31 cellular contexts compared by ENCODE assay signal in the genomic region with DNA sequence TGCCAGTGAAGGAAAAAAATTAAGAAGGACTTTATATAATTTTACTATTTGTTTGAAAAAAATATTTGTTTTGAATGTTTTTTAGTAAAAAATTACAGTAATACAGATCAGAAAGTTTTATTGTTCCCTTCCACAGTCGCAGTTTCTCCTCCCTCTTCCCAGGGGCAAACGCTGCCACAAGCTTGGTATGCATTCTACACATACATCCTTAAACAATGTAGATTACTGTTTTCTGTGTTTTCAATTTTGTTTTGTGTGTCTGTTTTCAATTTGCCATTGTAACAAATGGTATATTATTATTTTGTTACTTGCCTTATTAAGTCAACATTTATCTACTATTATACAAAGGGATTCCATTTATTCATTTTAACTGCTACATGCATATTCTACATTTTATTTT.
"Had no signal": no experiment of that assay in that cellular context is flagged by ENCODE, and none has a peak within 500 bp of the region (broad histone marks: within the 10 kb centered on the region; RNA-seq: fewer than 3 reads in every experiment).

No MANE protein-coding gene starts in this region.

- H3K9ac ChIP-seq: neural progenitor cell, parathyroid adenoma had no signal

- ATAC-seq: natural killer cell; psoas muscle; right cardiac atrium; right lobe of liver; stimulated activated memory B cell treated with anti-CD40 and anti-IgM and Interleukin-4, amounts not matched to agents 10 μg/mL and 1 μg/mL and 100 μg/mL, for 72 hours; stimulated activated naive CD8-positive, alpha-beta T cell treated with anti-CD3 and anti-CD28 coated beads, Interleukin-15, amount 100 ng/mL, for 72 hours; stimulated activated naive CD8-positive, alpha-beta T cell treated with anti-CD3 and anti-CD28 coated beads, Interleukin-15, Interleukin-2, amounts not matched to agents 100 U/mL and 50 U/mL, for 24 hours; upper lobe of right lung had no signal

- H3K36me3 Mint-ChIP-seq: natural killer cell; neural progenitor cell; stimulated activated memory B cell treated with anti-CD40 and anti-IgM and Interleukin-4, amounts not matched to agents 10 μg/mL and 1 μg/mL and 100 μg/mL, for 72 hours; type B pancreatic cell had no signal

- H3K9me3 Mint-ChIP-seq: nephron; neural progenitor cell; stimulated activated memory B cell treated with anti-CD40 and anti-IgM and Interleukin-4, amounts not matched to agents 10 μg/mL and 1 μg/mL and 100 μg/mL, for 72 hours; stimulated activated naive CD8-positive, alpha-beta T cell treated with anti-CD3 and anti-CD28 coated beads, Interleukin-15, amount 100 ng/mL, for 72 hours had no signal

- H3K9me3 ChIP-seq: psoas muscle, right lobe of liver, sigmoid colon, spleen, suprapubic skin, testis, tibial artery, transverse colon, upper lobe of right lung, uterus had no signal

- H3K27ac Mint-ChIP-seq: natural killer cell; nephron; neural progenitor cell; progenitor cell of endocrine pancreas; stimulated activated memory B cell treated with anti-CD40 and anti-IgM and Interleukin-4, amounts not matched to agents 10 μg/mL and 1 μg/mL and 100 μg/mL, for 72 hours; stimulated activated naive CD8-positive, alpha-beta T cell treated with anti-CD3 and anti-CD28 coated beads, Interleukin-15, amount 100 ng/mL, for 72 hours; type B pancreatic cell had no signal

- H3K4me2 ChIP-seq: neural progenitor cell, smooth muscle cell had no signal

- H3K79me2 ChIP-seq: parathyroid adenoma had no signal

- DNase-seq: natural killer cell; occipital lobe; ovary; posterior cingulate gyrus; psoas muscle; right cardiac atrium; right lobe of liver; sigmoid colon; spleen; stimulated activated CD4-positive, alpha-beta T cell treated with anti-CD3 and anti-CD28 coated beads, Interleukin-12 subunit alpha, Interleukin-12 subunit beta, amount 100 ng/mL, for 4 hours; stimulated activated CD4-positive, alpha-beta T cell treated with anti-CD3 and anti-CD28 coated beads, Interleukin-1b, Interleukin-23, amount 100 ng/mL, for 48 hours; stimulated activated CD4-positive, alpha-beta T cell treated with anti-CD3 and anti-CD28 coated beads, Interleukin-4, amount 100 ng/mL, for 1 hour; stimulated activated CD4-positive, alpha-beta T cell treated with anti-CD3 and anti-CD28 coated beads, Interleukin-4, amount 100 ng/mL, for 4 hours; stimulated activated CD8-positive, alpha-beta memory T cell treated with anti-CD3 and anti-CD28 coated beads, Interleukin-4, amount 100 ng/mL, for 48 hours; stimulated activated naive CD4-positive, alpha-beta T cell; stimulated activated naive CD8-positive, alpha-beta T cell treated with anti-CD3 and anti-CD28 coated beads, Interleukin-15, amount 100 ng/mL, for 72 hours; stimulated activated naive CD8-positive, alpha-beta T cell treated with anti-CD3 and anti-CD28 coated beads, Interleukin-15, Interleukin-2, amounts not matched to agents 100 U/mL and 50 U/mL, for 24 hours; substantia nigra; testis; tibial artery; transverse colon; upper lobe of right lung; uterus had no signal

- H3K4me1 Mint-ChIP-seq: nephron, neural progenitor cell had no signal

- H3K27me3 ChIP-seq: neural progenitor cell, ovary, right lobe of liver, sigmoid colon, spleen, suprapubic skin, testis, tibial artery, transverse colon, upper lobe of right lung, uterus had no signal

- H3K4me1 ChIP-seq: neural progenitor cell, parathyroid adenoma, psoas muscle, right lobe of liver, sigmoid colon, suprapubic skin, testis, tibial artery, transverse colon, upper lobe of right lung, uterus had no signal

- H3K4me3 Mint-ChIP-seq: natural killer cell; nephron; neural progenitor cell; stimulated activated memory B cell treated with anti-CD40 and anti-IgM and Interleukin-4, amounts not matched to agents 10 μg/mL and 1 μg/mL and 100 μg/mL, for 72 hours; stimulated activated naive CD8-positive, alpha-beta T cell treated with anti-CD3 and anti-CD28 coated beads, Interleukin-15, amount 100 ng/mL, for 72 hours; type B pancreatic cell had no signal

- H3K27me3 Mint-ChIP-seq: progenitor cell of endocrine pancreas; stimulated activated naive CD8-positive, alpha-beta T cell treated with anti-CD3 and anti-CD28 coated beads, Interleukin-15, amount 100 ng/mL, for 72 hours; type B pancreatic cell had no signal

- H3K36me3 ChIP-seq: neural progenitor cell, ovary, right lobe of liver, sigmoid colon, spleen, suprapubic skin, tibial artery, transverse colon, upper lobe of right lung, uterus had no signal

- H3K4me3 ChIP-seq: neural progenitor cell, ovary, psoas muscle, right lobe of liver, sigmoid colon, smooth muscle cell, spleen, suprapubic skin, testis, tibial artery, transverse colon, upper lobe of right lung, uterus had no signal

- H2AFZ ChIP-seq: neural progenitor cell, parathyroid adenoma had no signal

- H3K27ac ChIP-seq: neural progenitor cell, ovary, parathyroid adenoma, psoas muscle, right lobe of liver, sigmoid colon, spleen, suprapubic skin, testis, tibial artery, transverse colon, upper lobe of right lung, uterus had no signal
